In the genomic region with DNA sequence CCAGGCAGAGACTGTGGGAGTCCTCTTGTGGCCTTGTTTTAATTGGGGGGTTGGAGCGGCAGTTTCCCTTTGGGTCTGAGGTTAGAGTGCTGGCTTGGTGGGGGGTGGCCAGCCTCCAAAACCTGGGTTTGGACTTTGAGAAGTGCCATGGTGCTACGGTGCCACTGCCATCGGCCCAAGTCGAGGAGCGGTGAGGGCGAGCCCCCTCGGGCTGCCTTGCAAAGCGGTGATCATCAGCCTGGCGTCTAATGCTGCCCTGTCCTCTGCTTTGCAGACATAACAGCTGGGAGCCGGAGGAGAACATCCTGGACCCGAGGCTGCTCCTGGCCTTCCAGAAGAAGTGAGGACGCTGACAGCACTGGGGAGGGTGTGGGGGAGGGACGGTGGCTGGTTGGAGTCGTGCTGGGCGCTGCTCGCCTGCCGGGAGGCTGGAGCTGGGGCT, we compare ENCODE assay signal across 8 cellular contexts. TPM values are rescaled to one million over a fixed set of nuclear protein-coding genes. Genes with fewer than 3 reads are reported as not detected.
DNase-seq lines count a peak whose midpoint lies in the region; ATAC-seq and TF ChIP-seq lines count a peak whose summit lies in the region.

No MANE protein-coding gene starts in this region.

- H3K36me3 Mint-ChIP-seq in endothelial cell (ENCODE audit: low read depth, unreplicated experiment) = peaks cover 32% of the 10 kb centered on the region

- H3K4me3 ChIP-seq in GM06990 (replicated peaks; ENCODE audit: low read depth, low read length) (peak overlapping the region; percentile 69; the same call in 1 of the 2 replicates), ovary (no peak overlapping the region)

- H3K27ac ChIP-seq in ovary = peak overlapping the region in 1 of 2 donors; percentile 4

- DNase-seq in GM06990 (ENCODE audit: extremely low read depth, insufficient read length) (no peak), OCI-M1 (lab: John Stamatoyannopoulos, UW) (peak; percentile 31), endothelial cell (ENCODE audit: low spot score) (no peak), ovary (peak in 3 of 5 donors; percentile 38 to 65 (median 54)), SIG-M5 (lab: John Stamatoyannopoulos, UW) (no peak), Ammon's horn (ENCODE audit: low spot score) (no peak), NCI-H524 (lab: John Stamatoyannopoulos, UW) (no peak)

- no peak for ATAC-seq in GM18909 (IDR thresholded peaks at IDR 0.05; ENCODE audit: poor library complexity, unreplicated experiment)

- TF ChIP-seq POLR2A in ovary (IDR thresholded peaks at IDR 0.05) = no peak

- peak overlapping the region; percentile 96 for H3K4me3 Mint-ChIP-seq in endothelial cell (ENCODE audit: unreplicated experiment)

- peaks cover 56% of the 10 kb centered on the region for H3K4me1 Mint-ChIP-seq in endothelial cell (ENCODE audit: unreplicated experiment)

- no peaks in the 10 kb centered on the region for H3K9me3 ChIP-seq in ovary

- no peak for TF ChIP-seq EP300 in ovary (IDR thresholded peaks at IDR 0.05)

- H3K27me3 ChIP-seq in GM06990 (replicated peaks; ENCODE audit: control insufficient read depth, insufficient read depth, low read length) (peaks cover 1% of the 10 kb centered on the region; the same call in 1 of the 2 replicates), ovary (no peaks in the 10 kb centered on the region)

- 18 to 25% (median 18%) methylated on average over 17 of the region's 17 CpGs for WGBS in ovary, 3 donors

- H3K9me3 Mint-ChIP-seq in endothelial cell (ENCODE audit: unreplicated experiment) = no peaks in the 10 kb centered on the region

- TF ChIP-seq CTCF in GM06990 (IDR thresholded peaks at IDR 0.05; ENCODE audit: insufficient read depth, low read length, poor library complexity, severe bottlenecking) (no peak), endothelial cell (IDR thresholded peaks at IDR 0.05; ENCODE audit: unreplicated experiment) (no peak), ovary (IDR thresholded peaks at IDR 0.05) (no peak)

- H3K27me3 Mint-ChIP-seq in endothelial cell (ENCODE audit: unreplicated experiment) = peaks cover 18% of the 10 kb centered on the region

- intact Hi-C loops in ovary (cut with DNase I) = no loop called here

- H3K27ac Mint-ChIP-seq in endothelial cell (ENCODE audit: unreplicated experiment) = no peak overlapping the region

- H3K4me1 ChIP-seq in ovary (ENCODE audit: insufficient read depth) = no peaks in the 10 kb centered on the region

- H3K36me3 ChIP-seq in GM06990 (ENCODE audit: control insufficient read depth, insufficient read depth, low read length) (no peaks in the 10 kb centered on the region), ovary (no peaks in the 10 kb centered on the region)

RNA-seq across cellular contexts. Expression of a gene that starts 1.2 kb away (rescaled TPM):
- 50.0 TPM for total RNA-seq in endothelial cell (ENCODE audit: unreplicated experiment)
- total RNA-seq in ovary = 1 to 10 TPM; 2.1 to 5.7 (median 4.8) TPM
- 1 to 10 TPM in 1 of 2 donors, under 1 TPM in 1; 0.92 to 4.0 TPM for polyA plus RNA-seq in ovary

RNA-seq across cellular contexts. Expression of a gene that starts 17.8 kb away (rescaled TPM):
- total RNA-seq in endothelial cell (ENCODE audit: unreplicated experiment) (3.3 TPM), ovary (1 to 10 TPM in 6 of 7 donors, under 1 TPM in 1; 0.60 to 7.0 (median 3.9) TPM)
- 1 to 10 TPM; 1.1 to 3.2 TPM for polyA plus RNA-seq in ovary

RNA-seq across cellular contexts. Expression of a gene that starts 48.4 kb away (rescaled TPM):
- not detected for total RNA-seq in endothelial cell (ENCODE audit: unreplicated experiment)
- total RNA-seq in ovary = not detected
- polyA plus RNA-seq in ovary = not detected

Comparison
In these comparisons a context has a peak if more than half of its experiments do, and no peak if none do; other contexts are left out.
1. DNase-seq: peak in OCI-M1 (single experiment) and ovary (3 of 5); none in GM06990 (single experiment), endothelial cell (single experiment), SIG-M5 (single experiment), Ammon's horn (single experiment) and NCI-H524 (0 of 2).